ENCODE assay signal across 9 cellular contexts in the genomic region with DNA sequence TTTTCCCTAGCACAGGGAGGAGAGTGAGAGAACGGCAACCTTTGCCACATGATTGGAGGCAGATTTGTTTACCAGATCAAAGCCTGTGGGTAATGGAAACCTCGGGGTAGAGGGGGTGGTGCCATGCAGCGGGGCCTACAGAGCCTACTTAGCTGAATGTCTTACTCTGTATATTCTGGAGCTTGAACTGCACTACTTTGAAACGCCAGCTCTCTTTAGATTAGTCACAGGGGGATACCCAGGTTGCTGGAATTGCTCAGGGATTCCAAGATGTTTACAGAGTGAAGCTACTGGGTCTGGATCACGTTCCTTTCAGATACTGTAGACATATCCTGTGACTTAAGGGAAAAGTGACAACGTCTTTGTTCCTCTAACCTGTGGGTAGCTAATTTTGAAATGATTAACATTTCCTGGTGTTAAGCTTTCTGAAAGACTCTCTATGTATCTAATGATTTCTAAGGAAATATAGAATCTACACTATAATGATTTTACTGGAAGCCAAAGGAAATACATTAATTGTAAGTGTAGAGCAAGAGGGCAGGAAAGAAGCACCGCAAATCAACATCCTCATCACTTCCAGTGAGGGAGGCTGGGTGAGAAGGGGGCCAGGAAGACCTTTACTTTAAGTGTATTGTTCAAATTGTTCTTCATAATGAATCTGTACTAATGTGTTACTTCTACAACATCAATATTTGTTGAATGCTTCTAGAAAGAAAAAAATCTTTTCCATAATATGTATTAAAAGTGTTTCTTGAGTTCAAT.
A peak's percentile ranks its signal among the peaks of the same experiment; 100 is the strongest.
DNase-seq lines count a peak whose midpoint lies in the region; ATAC-seq and TF ChIP-seq lines count a peak whose summit lies in the region.
"Had no signal": no experiment of that assay in that cellular context is flagged by ENCODE, and none has a peak within 500 bp of the region (broad histone marks: within the 10 kb centered on the region; RNA-seq: fewer than 3 reads in every experiment).

No MANE protein-coding gene starts in this region.

- 11% methylated on average over 4 of the region's 7 CpGs for WGBS in mesenchymal stem cell
- WGBS in ovary, 3 donors: 62 to 65% (median 65%) methylated on average over 7 of the region's 7 CpGs

- peaks cover 21% of the 10 kb centered on the region for H3K4me1 Mint-ChIP-seq in activated T-helper 1 cell treated with anti-CD3 and anti-CD28 coated beads, Interleukin-12 subunit alpha, Interleukin-12 subunit beta, Interleukin-2, Interleukin-4 antibody, amounts not matched to agents 30 ng/mL and 10 ng/mL and 1 ng/mL, durations not matched to agents 14 hours and 24 hours and 36 hours (ENCODE audit: low read depth)
- no peaks in the 10 kb centered on the region for H3K4me1 Mint-ChIP-seq in stimulated activated naive B cell treated with anti-CD40 and anti-IgM and Interleukin-4, amounts not matched to agents 10 μg/mL and 1 μg/mL and 100 μg/mL, for 72 hours

- H3K36me3 ChIP-seq in MG63 (no peaks in the 10 kb centered on the region), mesenchymal stem cell (ENCODE audit: control insufficient read depth in 1 of 2, insufficient read depth in 2 of 2, low read depth in 1 of 2, low read length in 2 of 2) (no peaks in the 10 kb centered on the region), ovary (no peaks in the 10 kb centered on the region)

- no peak overlapping the region for H2AK5ac ChIP-seq in mesenchymal stem cell (ENCODE audit: low read length, severe bottlenecking)

- H3K27me3 Mint-ChIP-seq in activated T-helper 1 cell treated with anti-CD3 and anti-CD28 coated beads, Interleukin-12 subunit alpha, Interleukin-12 subunit beta, Interleukin-2, Interleukin-4 antibody, amounts not matched to agents 30 ng/mL and 10 ng/mL and 1 ng/mL, durations not matched to agents 14 hours and 24 hours and 36 hours (ENCODE audit: insufficient read depth): peaks cover 2% of the 10 kb centered on the region
- H3K27me3 Mint-ChIP-seq in stimulated activated naive B cell treated with anti-CD40 and anti-IgM and Interleukin-4, amounts not matched to agents 10 μg/mL and 1 μg/mL and 100 μg/mL, for 72 hours: no peaks in the 10 kb centered on the region

- TF ChIP-seq CTCF in ovary (IDR thresholded peaks at IDR 0.05): no peak

- H3K4me1 ChIP-seq in mesenchymal stem cell (ENCODE audit: control insufficient read depth, insufficient read depth, low read depth, low read length) (peaks cover 1% of the 10 kb centered on the region), ovary (ENCODE audit: insufficient read depth) (no peaks in the 10 kb centered on the region)

- no peak overlapping the region for H2BK120ac ChIP-seq in mesenchymal stem cell (ENCODE audit: low read depth, low read length)

- peak overlapping the region in 1 of 2 experiments; percentile 23 for H3K18ac ChIP-seq in mesenchymal stem cell (ENCODE audit: low read depth in 1 of 2, low read length in 2 of 2)

- H3K4ac ChIP-seq in mesenchymal stem cell (ENCODE audit: low read depth in 1 of 2, low read length in 2 of 2): no peak overlapping the region

- H3K27me3 ChIP-seq in MG63: no peaks in the 10 kb centered on the region
- H3K27me3 ChIP-seq in mesenchymal stem cell (ENCODE audit: control insufficient read depth in 1 of 2, insufficient read depth in 1 of 2, low read length in 2 of 2): peaks cover 0 to 4% of the 10 kb centered on the region in 2 experiments
- no peaks in the 10 kb centered on the region for H3K27me3 ChIP-seq in ovary

- H4K8ac ChIP-seq in mesenchymal stem cell (ENCODE audit: low read length): peak overlapping the region; percentile 57

- peak overlapping the region in 1 of 2 experiments; percentile 3 for H2BK12ac ChIP-seq in mesenchymal stem cell (ENCODE audit: low read length in 2 of 2)

- H3K4me2 ChIP-seq in mesenchymal stem cell (ENCODE audit: low read length, poor library complexity, severe bottlenecking): peak overlapping the region; percentile 43

- H2BK15ac ChIP-seq in mesenchymal stem cell (ENCODE audit: low read depth, poor library complexity, severe bottlenecking): no peak overlapping the region

- no peak for TF ChIP-seq EP300 in ovary (IDR thresholded peaks at IDR 0.05)

- no peak for TF ChIP-seq POLR2A in ovary (IDR thresholded peaks at IDR 0.05)

- no peak overlapping the region for H3K14ac ChIP-seq in mesenchymal stem cell (ENCODE audit: low read length in 2 of 2)

- no peak overlapping the region for H3K23ac ChIP-seq in mesenchymal stem cell (ENCODE audit: low read length in 2 of 2)

- H3K9ac ChIP-seq in mesenchymal stem cell (ENCODE audit: low read length): no peak overlapping the region

- H2AFZ ChIP-seq in mesenchymal stem cell (ENCODE audit: low read depth, low read length): peak overlapping the region; percentile 62

- H3K79me1 ChIP-seq in mesenchymal stem cell (replicated peaks; ENCODE audit: low read length, poor library complexity, severe bottlenecking): no peaks in the 10 kb centered on the region

- ATAC-seq in stimulated activated naive B cell treated with anti-CD40 and anti-IgM and Interleukin-4, amounts not matched to agents 10 μg/mL and 1 μg/mL and 100 μg/mL, for 72 hours (replicated peaks): peak; percentile 21 to 63
- ATAC-seq in GM19397 (IDR thresholded peaks at IDR 0.05; ENCODE audit: unreplicated experiment) (no peak), GM19455 (IDR thresholded peaks at IDR 0.05; ENCODE audit: unreplicated experiment) (no peak)
- ATAC-seq: K562 had no signal

- no peaks in the 10 kb centered on the region for H3K9me3 ChIP-seq in MG63
- no peaks in the 10 kb centered on the region for H3K9me3 ChIP-seq in mesenchymal stem cell (ENCODE audit: control insufficient read depth, low read length)
- H3K9me3 ChIP-seq in ovary: no peaks in the 10 kb centered on the region

- no peaks in the 10 kb centered on the region for H3K9me3 Mint-ChIP-seq in activated T-helper 1 cell treated with anti-CD3 and anti-CD28 coated beads, Interleukin-12 subunit alpha, Interleukin-12 subunit beta, Interleukin-2, Interleukin-4 antibody, amounts not matched to agents 30 ng/mL and 10 ng/mL and 1 ng/mL, durations not matched to agents 14 hours and 24 hours and 36 hours
- no peaks in the 10 kb centered on the region for H3K9me3 Mint-ChIP-seq in stimulated activated naive B cell treated with anti-CD40 and anti-IgM and Interleukin-4, amounts not matched to agents 10 μg/mL and 1 μg/mL and 100 μg/mL, for 72 hours

- H3K27ac Mint-ChIP-seq in activated T-helper 1 cell treated with anti-CD3 and anti-CD28 coated beads, Interleukin-12 subunit alpha, Interleukin-12 subunit beta, Interleukin-2, Interleukin-4 antibody, amounts not matched to agents 30 ng/mL and 10 ng/mL and 1 ng/mL, durations not matched to agents 14 hours and 24 hours and 36 hours: peak overlapping the region; percentile 88
- no peak overlapping the region for H3K27ac Mint-ChIP-seq in stimulated activated naive B cell treated with anti-CD40 and anti-IgM and Interleukin-4, amounts not matched to agents 10 μg/mL and 1 μg/mL and 100 μg/mL, for 72 hours

- no peak overlapping the region for H4K91ac ChIP-seq in mesenchymal stem cell (ENCODE audit: low read length)

- H3K4me3 ChIP-seq in MG63 (no peak overlapping the region), mesenchymal stem cell (ENCODE audit: insufficient read depth in 1 of 2, low read depth in 1 of 2, low read length in 2 of 2) (no peak overlapping the region), ovary (no peak overlapping the region)
- H3K4me3 ChIP-seq: K562 had no signal

- no peaks in the 10 kb centered on the region for H3K36me3 Mint-ChIP-seq in activated T-helper 1 cell treated with anti-CD3 and anti-CD28 coated beads, Interleukin-12 subunit alpha, Interleukin-12 subunit beta, Interleukin-2, Interleukin-4 antibody, amounts not matched to agents 30 ng/mL and 10 ng/mL and 1 ng/mL, durations not matched to agents 14 hours and 24 hours and 36 hours (ENCODE audit: low read depth)
- H3K36me3 Mint-ChIP-seq in stimulated activated naive B cell treated with anti-CD40 and anti-IgM and Interleukin-4, amounts not matched to agents 10 μg/mL and 1 μg/mL and 100 μg/mL, for 72 hours: no peaks in the 10 kb centered on the region

- H3K27ac ChIP-seq in mesenchymal stem cell (ENCODE audit: low read length, poor library complexity, severe bottlenecking) (no peak overlapping the region), ovary (no peak overlapping the region)

- no peak overlapping the region for H2BK5ac ChIP-seq in mesenchymal stem cell (ENCODE audit: low read depth, low read length, poor library complexity, severe bottlenecking)

- H3K4me3 Mint-ChIP-seq in activated T-helper 1 cell treated with anti-CD3 and anti-CD28 coated beads, Interleukin-12 subunit alpha, Interleukin-12 subunit beta, Interleukin-2, Interleukin-4 antibody, amounts not matched to agents 30 ng/mL and 10 ng/mL and 1 ng/mL, durations not matched to agents 14 hours and 24 hours and 36 hours: peak overlapping the region; percentile 67
- no peak overlapping the region for H3K4me3 Mint-ChIP-seq in stimulated activated naive B cell treated with anti-CD40 and anti-IgM and Interleukin-4, amounts not matched to agents 10 μg/mL and 1 μg/mL and 100 μg/mL, for 72 hours

- intact Hi-C loops in activated T-helper 1 cell treated with anti-CD3 and anti-CD28 coated beads, Interleukin-12 subunit alpha, Interleukin-12 subunit beta, Interleukin-2, Interleukin-4 antibody, amounts not matched to agents 30 ng/mL and 10 ng/mL and 1 ng/mL, durations not matched to agents 14 hours and 24 hours and 36 hours (cut with micrococcal nuclease): loop anchor here (1.0 to 5.0 kb wide), 4 partner anchors 26 to 177 kb away; a partner anchor contains a TSS
- intact Hi-C loops in ovary (cut with DNase I): no loop called here

- DNase-seq in MG63 (peak; percentile 51), mesenchymal stem cell (peak; percentile 92), ovary (no peak), iPS-NIHi11 (ENCODE audit: low spot score) (no peak)
- no peak for DNase-seq in activated T-helper 1 cell treated with anti-CD3 and anti-CD28 coated beads, Interleukin-12 subunit alpha, Interleukin-12 subunit beta, Interleukin-2, Interleukin-4 antibody, amounts not matched to agents 30 ng/mL and 10 ng/mL and 1 ng/mL, durations not matched to agents 14 hours and 24 hours and 36 hours (ENCODE audit: low spot score)
- no peak for DNase-seq in stimulated activated naive B cell treated with anti-CD40 and anti-IgM and Interleukin-4, amounts not matched to agents 10 μg/mL and 1 μg/mL and 100 μg/mL, for 72 hours

Comparison
In these comparisons a context has a peak if more than half of its experiments do, and no peak if none do; other contexts are left out.
1. DNase-seq: peak in MG63 (single experiment) and mesenchymal stem cell (single experiment); none in activated T-helper 1 cell treated with anti-CD3 and anti-CD28 coated beads, Interleukin-12 subunit alpha, Interleukin-12 subunit beta, Interleukin-2, Interleukin-4 antibody, amounts not matched to agents 30 ng/mL and 10 ng/mL and 1 ng/mL, durations not matched to agents 14 hours and 24 hours and 36 hours (single experiment), stimulated activated naive B cell treated with anti-CD40 and anti-IgM and Interleukin-4, amounts not matched to agents 10 μg/mL and 1 μg/mL and 100 μg/mL, for 72 hours (single experiment), ovary (0 of 5) and iPS-NIHi11 (single experiment).
2. ATAC-seq: peak in stimulated activated naive B cell treated with anti-CD40 and anti-IgM and Interleukin-4, amounts not matched to agents 10 μg/mL and 1 μg/mL and 100 μg/mL, for 72 hours (2 of 2); none in GM19397 (single experiment) and GM19455 (single experiment).